1 cellular context compared by ENCODE assay signal in genomic region chr19:55228403-55229031, GRCh38.
TF ChIP-seq lines count a peak whose summit lies in the region.

A gene with protein sequence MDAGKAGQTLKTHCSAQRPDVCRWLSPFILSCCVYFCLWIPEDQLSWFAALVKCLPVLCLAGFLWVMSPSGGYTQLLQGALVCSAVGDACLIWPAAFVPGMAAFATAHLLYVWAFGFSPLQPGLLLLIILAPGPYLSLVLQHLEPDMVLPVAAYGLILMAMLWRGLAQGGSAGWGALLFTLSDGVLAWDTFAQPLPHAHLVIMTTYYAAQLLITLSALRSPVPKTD (minus strand): TSS chr19:55228763. CDS start chr19:55228741, 22 bp downstream.

TF ChIP-seq in HepG2, 621 proteins besides CTCF, POLR2A, EP300 and RAD21 (continued from another document and continues in another):
- TF ChIP-seq, protein P1, sequence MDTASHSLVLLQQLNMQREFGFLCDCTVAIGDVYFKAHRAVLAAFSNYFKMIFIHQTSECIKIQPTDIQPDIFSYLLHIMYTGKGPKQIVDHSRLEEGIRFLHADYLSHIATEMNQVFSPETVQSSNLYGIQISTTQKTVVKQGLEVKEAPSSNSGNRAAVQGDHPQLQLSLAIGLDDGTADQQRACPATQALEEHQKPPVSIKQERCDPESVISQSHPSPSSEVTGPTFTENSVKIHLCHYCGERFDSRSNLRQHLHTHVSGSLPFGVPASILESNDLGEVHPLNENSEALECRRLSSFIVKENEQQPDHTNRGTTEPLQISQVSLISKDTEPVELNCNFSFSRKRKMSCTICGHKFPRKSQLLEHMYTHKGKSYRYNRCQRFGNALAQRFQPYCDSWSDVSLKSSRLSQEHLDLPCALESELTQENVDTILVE (CRISPR knock-in tag; IDR thresholded peaks at IDR 0.05), result no peak
- no peak for TF ChIP-seq ZBTB20 (CRISPR knock-in tag; IDR thresholded peaks at IDR 0.05; ENCODE audit: borderline replicate concordance, low read depth)
- TF ChIP-seq NKX3-1 (CRISPR knock-in tag; IDR thresholded peaks at IDR 0.05), result no peak
- TF ChIP-seq ZNF367 (CRISPR knock-in tag; IDR thresholded peaks at IDR 0.05; ENCODE audit: borderline replicate concordance), result no peak
- no peak for TF ChIP-seq CBX1 (IDR thresholded peaks at IDR 0.05; ENCODE audit: low read depth)
- TF ChIP-seq ZFY (CRISPR knock-in tag; IDR thresholded peaks at IDR 0.05), result no peak
- no peak for TF ChIP-seq KDM4B (CRISPR knock-in tag; IDR thresholded peaks at IDR 0.05)
- TF ChIP-seq PAF1 (CRISPR knock-in tag; IDR thresholded peaks at IDR 0.05), result no peak
- TF ChIP-seq ZSCAN12 (CRISPR knock-in tag; IDR thresholded peaks at IDR 0.05), result no peak
- peak; percentile 73; the same call in 1 of the 2 replicates for TF ChIP-seq ARID4A (CRISPR knock-in tag; IDR thresholded peaks at IDR 0.05; ENCODE audit: borderline replicate concordance)
- peak; percentile 48; the same call in 1 of the 2 replicates for TF ChIP-seq TAF1 (CRISPR knock-in tag; IDR thresholded peaks at IDR 0.05)
- TF ChIP-seq ZNF460 (CRISPR knock-in tag; IDR thresholded peaks at IDR 0.05; ENCODE audit: borderline replicate concordance), result no peak
- no peak for TF ChIP-seq ZNF589 (CRISPR knock-in tag; conservative IDR thresholded peaks at IDR 0.05)
- TF ChIP-seq ZNF724P (CRISPR knock-in tag; IDR thresholded peaks at IDR 0.05; ENCODE audit: borderline replicate concordance), result no peak
- TF ChIP-seq ZNF382 (CRISPR knock-in tag; IDR thresholded peaks at IDR 0.05; ENCODE audit: borderline replicate concordance), result no peak
- TF ChIP-seq, protein P2, sequence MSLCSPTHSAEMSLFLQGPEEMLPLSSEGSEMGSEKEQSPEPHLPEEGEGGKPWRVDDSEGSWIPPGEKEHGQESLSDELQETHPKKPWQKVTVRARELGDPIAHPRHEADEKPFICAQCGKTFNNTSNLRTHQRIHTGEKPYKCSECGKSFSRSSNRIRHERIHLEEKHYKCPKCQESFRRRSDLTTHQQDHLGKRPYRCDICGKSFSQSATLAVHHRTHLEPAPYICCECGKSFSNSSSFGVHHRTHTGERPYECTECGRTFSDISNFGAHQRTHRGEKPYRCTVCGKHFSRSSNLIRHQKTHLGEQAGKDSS (CRISPR knock-in tag; IDR thresholded peaks at IDR 0.05; ENCODE audit: borderline replicate concordance, low read depth), result 0 out of 2 replicates have a peak, but pooled peaks have one; percentile 57
- 0 out of 2 replicates have a peak, but pooled peaks have one; percentile 38 for TF ChIP-seq ZSCAN31 (CRISPR knock-in tag; IDR thresholded peaks at IDR 0.05; ENCODE audit: low read depth)
- TF ChIP-seq HMGXB4 (CRISPR knock-in tag; IDR thresholded peaks at IDR 0.05; ENCODE audit: borderline replicate concordance in 1 of 2, low read depth in 1 of 2), result no peak; a peak in 2 of 4 replicates
- no peak for TF ChIP-seq SRY (CRISPR knock-in tag; IDR thresholded peaks at IDR 0.05)
- TF ChIP-seq CHCHD3 (CRISPR knock-in tag; IDR thresholded peaks at IDR 0.05), result no peak
- peak; percentile 70 for TF ChIP-seq FOXP4 (CRISPR knock-in tag; IDR thresholded peaks at IDR 0.05)
- no peak for TF ChIP-seq SRSF9 (IDR thresholded peaks at IDR 0.05; ENCODE audit: borderline replicate concordance, insufficient read depth, low read depth, low read length, poor library complexity, severe bottlenecking)
- TF ChIP-seq ZFP37 (CRISPR knock-in tag; IDR thresholded peaks at IDR 0.05; ENCODE audit: borderline replicate concordance), result no peak
- TF ChIP-seq MAFF (IDR thresholded peaks at IDR 0.05; ENCODE audit: low read depth, low read length), result no peak
- TF ChIP-seq RAD51 (IDR thresholded peaks at IDR 0.05; ENCODE audit: borderline replicate concordance), result no peak
- no peak for TF ChIP-seq PPARG (CRISPR knock-in tag; conservative IDR thresholded peaks at IDR 0.05)
- no peak for TF ChIP-seq ZNF790 (CRISPR knock-in tag; IDR thresholded peaks at IDR 0.05; ENCODE audit: borderline replicate concordance)
- TF ChIP-seq KDM5B (CRISPR knock-in tag; IDR thresholded peaks at IDR 0.05; ENCODE audit: borderline replicate concordance), result no peak; the same call in 1 of the 2 replicates
- no peak for TF ChIP-seq CHD2 (IDR thresholded peaks at IDR 0.05; ENCODE audit: low read depth, low read length)
- TF ChIP-seq, protein P3, sequence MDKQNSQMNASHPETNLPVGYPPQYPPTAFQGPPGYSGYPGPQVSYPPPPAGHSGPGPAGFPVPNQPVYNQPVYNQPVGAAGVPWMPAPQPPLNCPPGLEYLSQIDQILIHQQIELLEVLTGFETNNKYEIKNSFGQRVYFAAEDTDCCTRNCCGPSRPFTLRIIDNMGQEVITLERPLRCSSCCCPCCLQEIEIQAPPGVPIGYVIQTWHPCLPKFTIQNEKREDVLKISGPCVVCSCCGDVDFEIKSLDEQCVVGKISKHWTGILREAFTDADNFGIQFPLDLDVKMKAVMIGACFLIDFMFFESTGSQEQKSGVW (CRISPR knock-in tag; IDR thresholded peaks at IDR 0.05; ENCODE audit: borderline replicate concordance), result no peak
- TF ChIP-seq, protein P4, sequence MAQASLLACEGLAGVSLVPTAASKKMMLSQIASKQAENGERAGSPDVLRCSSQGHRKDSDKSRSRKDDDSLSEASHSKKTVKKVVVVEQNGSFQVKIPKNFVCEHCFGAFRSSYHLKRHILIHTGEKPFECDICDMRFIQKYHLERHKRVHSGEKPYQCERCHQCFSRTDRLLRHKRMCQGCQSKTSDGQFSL (CRISPR knock-in tag; IDR thresholded peaks at IDR 0.05), result no peak
- no peak for TF ChIP-seq SYNCRIP (IDR thresholded peaks at IDR 0.05; ENCODE audit: insufficient read depth, low read depth, low read length)
- TF ChIP-seq, protein P5, sequence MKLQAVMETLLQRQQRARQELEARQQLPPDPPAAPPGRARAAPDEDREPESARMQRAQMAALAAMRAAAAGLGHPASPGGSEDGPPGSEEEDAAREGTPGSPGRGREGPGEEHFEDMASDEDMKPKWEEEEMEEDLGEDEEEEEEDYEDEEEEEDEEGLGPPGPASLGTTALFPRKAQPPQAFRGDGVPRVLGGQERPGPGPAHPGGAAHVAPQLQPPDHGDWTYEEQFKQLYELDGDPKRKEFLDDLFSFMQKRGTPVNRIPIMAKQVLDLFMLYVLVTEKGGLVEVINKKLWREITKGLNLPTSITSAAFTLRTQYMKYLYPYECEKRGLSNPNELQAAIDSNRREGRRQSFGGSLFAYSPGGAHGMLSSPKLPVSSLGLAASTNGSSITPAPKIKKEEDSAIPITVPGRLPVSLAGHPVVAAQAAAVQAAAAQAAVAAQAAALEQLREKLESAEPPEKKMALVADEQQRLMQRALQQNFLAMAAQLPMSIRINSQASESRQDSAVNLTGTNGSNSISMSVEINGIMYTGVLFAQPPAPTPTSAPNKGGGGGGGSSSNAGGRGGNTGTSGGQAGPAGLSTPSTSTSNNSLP (IDR thresholded peaks at IDR 0.05; ENCODE audit: low read depth, low read length), result no peak
- TF ChIP-seq, protein P6, sequence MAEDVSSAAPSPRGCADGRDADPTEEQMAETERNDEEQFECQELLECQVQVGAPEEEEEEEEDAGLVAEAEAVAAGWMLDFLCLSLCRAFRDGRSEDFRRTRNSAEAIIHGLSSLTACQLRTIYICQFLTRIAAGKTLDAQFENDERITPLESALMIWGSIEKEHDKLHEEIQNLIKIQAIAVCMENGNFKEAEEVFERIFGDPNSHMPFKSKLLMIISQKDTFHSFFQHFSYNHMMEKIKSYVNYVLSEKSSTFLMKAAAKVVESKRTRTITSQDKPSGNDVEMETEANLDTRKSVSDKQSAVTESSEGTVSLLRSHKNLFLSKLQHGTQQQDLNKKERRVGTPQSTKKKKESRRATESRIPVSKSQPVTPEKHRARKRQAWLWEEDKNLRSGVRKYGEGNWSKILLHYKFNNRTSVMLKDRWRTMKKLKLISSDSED (CRISPR knock-in tag; IDR thresholded peaks at IDR 0.05), result no peak
- TF ChIP-seq CERS6 (CRISPR knock-in tag; IDR thresholded peaks at IDR 0.05), result no peak
- no peak for TF ChIP-seq GPN1 (CRISPR knock-in tag; IDR thresholded peaks at IDR 0.05; ENCODE audit: borderline replicate concordance)
- 0 out of 2 replicates have a peak, but pooled peaks have one; percentile 18 for TF ChIP-seq ELF1 (CRISPR knock-in tag; IDR thresholded peaks at IDR 0.05)
- 0 out of 2 replicates have a peak, but pooled peaks have one; percentile 61 for TF ChIP-seq SPEN (CRISPR knock-in tag; IDR thresholded peaks at IDR 0.05; ENCODE audit: low read depth)
- TF ChIP-seq FOXJ3 (CRISPR knock-in tag; IDR thresholded peaks at IDR 0.05; ENCODE audit: borderline replicate concordance), result no peak
- no peak for TF ChIP-seq PRDM4 (CRISPR knock-in tag; IDR thresholded peaks at IDR 0.05; ENCODE audit: borderline replicate concordance)
- TF ChIP-seq MATR3 (CRISPR knock-in tag; IDR thresholded peaks at IDR 0.05), result no peak
- TF ChIP-seq RELA (CRISPR knock-in tag; IDR thresholded peaks at IDR 0.05), result 0 out of 2 replicates have a peak, but pooled peaks have one; percentile 44
- TF ChIP-seq ZNF335 (CRISPR knock-in tag; IDR thresholded peaks at IDR 0.05), result no peak; the same call in 1 of the 2 replicates
- no peak for TF ChIP-seq ZBTB3 (CRISPR knock-in tag; IDR thresholded peaks at IDR 0.05; ENCODE audit: borderline replicate concordance, low read depth)
- TF ChIP-seq SKI (IDR thresholded peaks at IDR 0.05; ENCODE audit: partially characterized antibody), result no peak
